In the genomic region with DNA sequence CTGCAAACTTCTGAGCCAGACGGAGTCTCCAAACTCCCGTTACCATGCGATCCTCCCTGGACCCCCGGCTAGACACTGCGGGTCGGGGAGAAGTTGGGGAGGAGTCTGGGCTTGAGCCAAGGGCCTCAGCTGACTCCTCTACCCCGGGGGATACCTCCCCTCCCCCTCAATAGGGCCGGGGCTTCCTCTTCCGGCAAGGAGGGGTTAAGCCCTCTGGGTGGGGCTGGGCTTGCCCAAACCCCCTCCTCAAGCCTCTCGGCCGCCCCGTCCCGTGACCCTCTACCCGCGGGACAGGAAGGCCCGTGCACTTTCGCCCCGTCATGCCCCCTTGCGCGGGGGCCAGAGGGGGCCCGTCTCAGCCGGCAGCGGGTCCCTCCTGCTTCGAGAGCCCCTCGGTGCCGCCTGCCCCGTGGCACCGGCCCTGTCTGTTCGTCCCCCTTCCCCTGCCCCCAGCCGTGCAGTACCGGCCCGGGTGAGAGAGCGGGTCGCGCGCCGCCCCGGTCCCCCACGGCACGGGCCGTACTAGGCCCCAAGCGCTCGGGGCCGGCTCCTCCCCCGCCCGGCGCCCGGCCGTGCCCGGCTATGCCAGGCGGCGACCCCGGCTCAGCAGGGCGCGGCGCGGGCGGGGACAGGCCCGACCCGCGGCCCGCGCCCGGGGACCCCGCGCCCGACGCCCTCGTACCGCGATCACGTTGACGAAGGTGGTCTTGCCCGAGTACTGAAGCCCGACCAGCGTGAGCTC, we compare ENCODE assay signal across 1 cellular context.
TF ChIP-seq lines count a peak whose summit lies in the region.

No MANE protein-coding gene starts in this region.

TF ChIP-seq in HEK293, 187 proteins besides CTCF, POLR2A, EP300 and RAD21 (continued from another document and continues in another):
- TF ChIP-seq, protein P1, sequence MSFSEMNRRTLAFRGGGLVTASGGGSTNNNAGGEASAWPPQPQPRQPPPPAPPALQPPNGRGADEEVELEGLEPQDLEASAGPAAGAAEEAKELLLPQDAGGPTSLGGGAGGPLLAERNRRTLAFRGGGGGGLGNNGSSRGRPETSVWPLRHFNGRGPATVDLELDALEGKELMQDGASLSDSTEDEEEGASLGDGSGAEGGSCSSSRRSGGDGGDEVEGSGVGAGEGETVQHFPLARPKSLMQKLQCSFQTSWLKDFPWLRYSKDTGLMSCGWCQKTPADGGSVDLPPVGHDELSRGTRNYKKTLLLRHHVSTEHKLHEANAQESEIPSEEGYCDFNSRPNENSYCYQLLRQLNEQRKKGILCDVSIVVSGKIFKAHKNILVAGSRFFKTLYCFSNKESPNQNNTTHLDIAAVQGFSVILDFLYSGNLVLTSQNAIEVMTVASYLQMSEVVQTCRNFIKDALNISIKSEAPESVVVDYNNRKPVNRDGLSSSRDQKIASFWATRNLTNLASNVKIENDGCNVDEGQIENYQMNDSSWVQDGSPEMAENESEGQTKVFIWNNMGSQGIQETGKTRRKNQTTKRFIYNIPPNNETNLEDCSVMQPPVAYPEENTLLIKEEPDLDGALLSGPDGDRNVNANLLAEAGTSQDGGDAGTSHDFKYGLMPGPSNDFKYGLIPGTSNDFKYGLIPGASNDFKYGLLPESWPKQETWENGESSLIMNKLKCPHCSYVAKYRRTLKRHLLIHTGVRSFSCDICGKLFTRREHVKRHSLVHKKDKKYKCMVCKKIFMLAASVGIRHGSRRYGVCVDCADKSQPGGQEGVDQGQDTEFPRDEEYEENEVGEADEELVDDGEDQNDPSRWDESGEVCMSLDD (tag by site-specific recombination; IDR thresholded peaks at IDR 0.05): peak; percentile 24; the same call in 1 of the 2 replicates
- no peak for TF ChIP-seq PRDM1 (tag by site-specific recombination; IDR thresholded peaks at IDR 0.05)
- TF ChIP-seq ZNF530 (tag by site-specific recombination; IDR thresholded peaks at IDR 0.05; ENCODE audit: low read depth): no peak
- no peak for TF ChIP-seq KLF7 (tag by site-specific recombination; IDR thresholded peaks at IDR 0.05; ENCODE audit: borderline replicate concordance)
- no peak for TF ChIP-seq YY1 (tag by site-specific recombination; IDR thresholded peaks at IDR 0.05)
- peak; percentile 65 for TF ChIP-seq SP2 (tag by site-specific recombination; IDR thresholded peaks at IDR 0.05)
- TF ChIP-seq ZNF501 (tag by site-specific recombination; IDR thresholded peaks at IDR 0.05): peak; percentile 59; the same call in 1 of the 2 replicates
- TF ChIP-seq ZNF626 (tag by site-specific recombination; IDR thresholded peaks at IDR 0.05): no peak
- no peak for TF ChIP-seq ZNF707 (tag by site-specific recombination; IDR thresholded peaks at IDR 0.05)
- TF ChIP-seq KLF10 (tag by site-specific recombination; IDR thresholded peaks at IDR 0.05): no peak
- TF ChIP-seq ZNF292 (tag by site-specific recombination; IDR thresholded peaks at IDR 0.05; ENCODE audit: borderline replicate concordance, low read depth): no peak
- peak; percentile 88 for TF ChIP-seq ZBTB20 (tag by site-specific recombination; IDR thresholded peaks at IDR 0.05)
- TF ChIP-seq ZNF433 (tag by site-specific recombination; IDR thresholded peaks at IDR 0.05; ENCODE audit: low read depth): no peak
- TF ChIP-seq MYNN (tag by site-specific recombination; IDR thresholded peaks at IDR 0.05; ENCODE audit: borderline replicate concordance): no peak
- TF ChIP-seq, protein P2, sequence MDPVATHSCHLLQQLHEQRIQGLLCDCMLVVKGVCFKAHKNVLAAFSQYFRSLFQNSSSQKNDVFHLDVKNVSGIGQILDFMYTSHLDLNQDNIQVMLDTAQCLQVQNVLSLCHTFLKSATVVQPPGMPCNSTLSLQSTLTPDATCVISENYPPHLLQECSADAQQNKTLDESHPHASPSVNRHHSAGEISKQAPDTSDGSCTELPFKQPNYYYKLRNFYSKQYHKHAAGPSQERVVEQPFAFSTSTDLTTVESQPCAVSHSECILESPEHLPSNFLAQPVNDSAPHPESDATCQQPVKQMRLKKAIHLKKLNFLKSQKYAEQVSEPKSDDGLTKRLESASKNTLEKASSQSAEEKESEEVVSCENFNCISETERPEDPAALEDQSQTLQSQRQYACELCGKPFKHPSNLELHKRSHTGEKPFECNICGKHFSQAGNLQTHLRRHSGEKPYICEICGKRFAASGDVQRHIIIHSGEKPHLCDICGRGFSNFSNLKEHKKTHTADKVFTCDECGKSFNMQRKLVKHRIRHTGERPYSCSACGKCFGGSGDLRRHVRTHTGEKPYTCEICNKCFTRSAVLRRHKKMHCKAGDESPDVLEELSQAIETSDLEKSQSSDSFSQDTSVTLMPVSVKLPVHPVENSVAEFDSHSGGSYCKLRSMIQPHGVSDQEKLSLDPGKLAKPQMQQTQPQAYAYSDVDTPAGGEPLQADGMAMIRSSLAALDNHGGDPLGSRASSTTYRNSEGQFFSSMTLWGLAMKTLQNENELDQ (tag by site-specific recombination; IDR thresholded peaks at IDR 0.05; ENCODE audit: low read depth): no peak
- TF ChIP-seq ZNF16 (tag by site-specific recombination; IDR thresholded peaks at IDR 0.05; ENCODE audit: low read depth): no peak
- TF ChIP-seq ZNF529 (tag by site-specific recombination; IDR thresholded peaks at IDR 0.05; ENCODE audit: insufficient replicate concordance): no peak
- TF ChIP-seq, protein P3, sequence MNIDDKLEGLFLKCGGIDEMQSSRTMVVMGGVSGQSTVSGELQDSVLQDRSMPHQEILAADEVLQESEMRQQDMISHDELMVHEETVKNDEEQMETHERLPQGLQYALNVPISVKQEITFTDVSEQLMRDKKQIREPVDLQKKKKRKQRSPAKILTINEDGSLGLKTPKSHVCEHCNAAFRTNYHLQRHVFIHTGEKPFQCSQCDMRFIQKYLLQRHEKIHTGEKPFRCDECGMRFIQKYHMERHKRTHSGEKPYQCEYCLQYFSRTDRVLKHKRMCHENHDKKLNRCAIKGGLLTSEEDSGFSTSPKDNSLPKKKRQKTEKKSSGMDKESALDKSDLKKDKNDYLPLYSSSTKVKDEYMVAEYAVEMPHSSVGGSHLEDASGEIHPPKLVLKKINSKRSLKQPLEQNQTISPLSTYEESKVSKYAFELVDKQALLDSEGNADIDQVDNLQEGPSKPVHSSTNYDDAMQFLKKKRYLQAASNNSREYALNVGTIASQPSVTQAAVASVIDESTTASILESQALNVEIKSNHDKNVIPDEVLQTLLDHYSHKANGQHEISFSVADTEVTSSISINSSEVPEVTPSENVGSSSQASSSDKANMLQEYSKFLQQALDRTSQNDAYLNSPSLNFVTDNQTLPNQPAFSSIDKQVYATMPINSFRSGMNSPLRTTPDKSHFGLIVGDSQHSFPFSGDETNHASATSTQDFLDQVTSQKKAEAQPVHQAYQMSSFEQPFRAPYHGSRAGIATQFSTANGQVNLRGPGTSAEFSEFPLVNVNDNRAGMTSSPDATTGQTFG (tag by site-specific recombination; IDR thresholded peaks at IDR 0.05; ENCODE audit: borderline replicate concordance): no peak
- TF ChIP-seq, protein P4, sequence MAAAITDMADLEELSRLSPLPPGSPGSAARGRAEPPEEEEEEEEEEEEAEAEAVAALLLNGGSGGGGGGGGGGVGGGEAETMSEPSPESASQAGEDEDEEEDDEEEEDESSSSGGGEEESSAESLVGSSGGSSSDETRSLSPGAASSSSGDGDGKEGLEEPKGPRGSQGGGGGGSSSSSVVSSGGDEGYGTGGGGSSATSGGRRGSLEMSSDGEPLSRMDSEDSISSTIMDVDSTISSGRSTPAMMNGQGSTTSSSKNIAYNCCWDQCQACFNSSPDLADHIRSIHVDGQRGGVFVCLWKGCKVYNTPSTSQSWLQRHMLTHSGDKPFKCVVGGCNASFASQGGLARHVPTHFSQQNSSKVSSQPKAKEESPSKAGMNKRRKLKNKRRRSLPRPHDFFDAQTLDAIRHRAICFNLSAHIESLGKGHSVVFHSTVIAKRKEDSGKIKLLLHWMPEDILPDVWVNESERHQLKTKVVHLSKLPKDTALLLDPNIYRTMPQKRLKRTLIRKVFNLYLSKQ (tag by site-specific recombination; IDR thresholded peaks at IDR 0.05; ENCODE audit: borderline replicate concordance): no peak
- peak; percentile 47; the same call in 1 of the 2 replicates for TF ChIP-seq ZBTB48 (tag by site-specific recombination; IDR thresholded peaks at IDR 0.05)
- no peak for TF ChIP-seq SETDB1 (IDR thresholded peaks at IDR 0.05; ENCODE audit: insufficient read length, low read length)
- TF ChIP-seq ZNF621 (tag by site-specific recombination; IDR thresholded peaks at IDR 0.05): no peak
- no peak for TF ChIP-seq ZNF10 (tag by site-specific recombination; IDR thresholded peaks at IDR 0.05)
- TF ChIP-seq, protein P5, sequence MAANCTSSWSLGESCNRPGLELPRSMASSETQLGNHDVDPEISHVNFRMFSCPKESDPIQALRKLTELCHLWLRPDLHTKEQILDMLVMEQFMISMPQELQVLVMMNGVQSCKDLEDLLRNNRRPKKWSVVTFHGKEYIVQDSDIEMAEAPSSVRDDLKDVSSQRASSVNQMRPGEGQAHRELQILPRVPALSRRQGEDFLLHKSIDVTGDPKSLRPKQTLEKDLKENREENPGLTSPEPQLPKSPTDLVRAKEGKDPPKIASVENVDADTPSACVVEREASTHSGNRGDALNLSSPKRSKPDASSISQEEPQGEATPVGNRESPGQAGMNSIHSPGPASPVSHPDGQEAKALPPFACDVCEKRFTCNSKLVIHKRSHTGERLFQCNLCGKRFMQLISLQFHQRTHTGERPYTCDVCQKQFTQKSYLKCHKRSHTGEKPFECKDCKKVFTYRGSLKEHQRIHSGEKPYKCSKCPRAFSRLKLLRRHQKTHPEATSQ (tag by site-specific recombination; IDR thresholded peaks at IDR 0.05): no peak
- no peak for TF ChIP-seq ZNF354C (tag by site-specific recombination; IDR thresholded peaks at IDR 0.05; ENCODE audit: borderline replicate concordance, low read depth)
- 0 out of 2 replicates have a peak, but pooled peaks have one; percentile 26 for TF ChIP-seq BCL11B (tag by site-specific recombination; IDR thresholded peaks at IDR 0.05; ENCODE audit: low read depth)
- TF ChIP-seq ZNF114 (tag by site-specific recombination; IDR thresholded peaks at IDR 0.05): no peak
- TF ChIP-seq, protein P6, sequence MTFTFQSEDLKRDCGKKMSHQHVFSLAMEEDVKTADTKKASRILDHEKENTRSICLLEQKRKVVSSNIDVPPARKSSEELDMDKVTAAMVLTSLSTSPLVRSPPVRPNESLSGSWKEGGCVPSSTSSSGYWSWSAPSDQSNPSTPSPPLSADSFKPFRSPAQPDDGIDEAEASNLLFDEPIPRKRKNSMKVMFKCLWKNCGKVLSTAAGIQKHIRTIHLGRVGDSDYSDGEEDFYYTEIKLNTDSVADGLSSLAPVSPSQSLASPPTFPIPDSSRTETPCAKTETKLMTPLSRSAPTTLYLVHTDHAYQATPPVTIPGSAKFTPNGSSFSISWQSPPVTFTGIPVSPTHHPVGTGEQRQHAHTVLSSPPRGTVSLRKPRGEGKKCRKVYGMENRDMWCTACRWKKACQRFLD (tag by site-specific recombination; IDR thresholded peaks at IDR 0.05): no peak
- TF ChIP-seq, protein P7, sequence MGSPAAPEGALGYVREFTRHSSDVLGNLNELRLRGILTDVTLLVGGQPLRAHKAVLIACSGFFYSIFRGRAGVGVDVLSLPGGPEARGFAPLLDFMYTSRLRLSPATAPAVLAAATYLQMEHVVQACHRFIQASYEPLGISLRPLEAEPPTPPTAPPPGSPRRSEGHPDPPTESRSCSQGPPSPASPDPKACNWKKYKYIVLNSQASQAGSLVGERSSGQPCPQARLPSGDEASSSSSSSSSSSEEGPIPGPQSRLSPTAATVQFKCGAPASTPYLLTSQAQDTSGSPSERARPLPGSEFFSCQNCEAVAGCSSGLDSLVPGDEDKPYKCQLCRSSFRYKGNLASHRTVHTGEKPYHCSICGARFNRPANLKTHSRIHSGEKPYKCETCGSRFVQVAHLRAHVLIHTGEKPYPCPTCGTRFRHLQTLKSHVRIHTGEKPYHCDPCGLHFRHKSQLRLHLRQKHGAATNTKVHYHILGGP (tag by site-specific recombination; IDR thresholded peaks at IDR 0.05): no peak
- TF ChIP-seq SALL2 (tag by site-specific recombination; IDR thresholded peaks at IDR 0.05; ENCODE audit: borderline replicate concordance): no peak
- TF ChIP-seq ZNF660 (tag by site-specific recombination; IDR thresholded peaks at IDR 0.05): no peak
- no peak for TF ChIP-seq ZNF223 (tag by site-specific recombination; IDR thresholded peaks at IDR 0.05)
- TF ChIP-seq, protein P8, sequence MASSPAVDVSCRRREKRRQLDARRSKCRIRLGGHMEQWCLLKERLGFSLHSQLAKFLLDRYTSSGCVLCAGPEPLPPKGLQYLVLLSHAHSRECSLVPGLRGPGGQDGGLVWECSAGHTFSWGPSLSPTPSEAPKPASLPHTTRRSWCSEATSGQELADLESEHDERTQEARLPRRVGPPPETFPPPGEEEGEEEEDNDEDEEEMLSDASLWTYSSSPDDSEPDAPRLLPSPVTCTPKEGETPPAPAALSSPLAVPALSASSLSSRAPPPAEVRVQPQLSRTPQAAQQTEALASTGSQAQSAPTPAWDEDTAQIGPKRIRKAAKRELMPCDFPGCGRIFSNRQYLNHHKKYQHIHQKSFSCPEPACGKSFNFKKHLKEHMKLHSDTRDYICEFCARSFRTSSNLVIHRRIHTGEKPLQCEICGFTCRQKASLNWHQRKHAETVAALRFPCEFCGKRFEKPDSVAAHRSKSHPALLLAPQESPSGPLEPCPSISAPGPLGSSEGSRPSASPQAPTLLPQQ (tag by site-specific recombination; IDR thresholded peaks at IDR 0.05): peak; percentile 31; the same call in 1 of the 2 replicates
- TF ChIP-seq ZSCAN23 (tag by site-specific recombination; IDR thresholded peaks at IDR 0.05): no peak
- TF ChIP-seq OSR2 (tag by site-specific recombination; IDR thresholded peaks at IDR 0.05): no peak
- TF ChIP-seq ZNF473 (tag by site-specific recombination; IDR thresholded peaks at IDR 0.05): no peak
- no peak for TF ChIP-seq ZNF792 (tag by site-specific recombination; IDR thresholded peaks at IDR 0.05)
- TF ChIP-seq ZNF2 (tag by site-specific recombination; IDR thresholded peaks at IDR 0.05): no peak
- TF ChIP-seq GLI2 (tag by site-specific recombination; IDR thresholded peaks at IDR 0.05; ENCODE audit: borderline replicate concordance, low read depth): no peak
- TF ChIP-seq, protein P9, sequence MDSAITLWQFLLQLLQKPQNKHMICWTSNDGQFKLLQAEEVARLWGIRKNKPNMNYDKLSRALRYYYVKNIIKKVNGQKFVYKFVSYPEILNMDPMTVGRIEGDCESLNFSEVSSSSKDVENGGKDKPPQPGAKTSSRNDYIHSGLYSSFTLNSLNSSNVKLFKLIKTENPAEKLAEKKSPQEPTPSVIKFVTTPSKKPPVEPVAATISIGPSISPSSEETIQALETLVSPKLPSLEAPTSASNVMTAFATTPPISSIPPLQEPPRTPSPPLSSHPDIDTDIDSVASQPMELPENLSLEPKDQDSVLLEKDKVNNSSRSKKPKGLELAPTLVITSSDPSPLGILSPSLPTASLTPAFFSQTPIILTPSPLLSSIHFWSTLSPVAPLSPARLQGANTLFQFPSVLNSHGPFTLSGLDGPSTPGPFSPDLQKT (IDR thresholded peaks at IDR 0.05; ENCODE audit: borderline replicate concordance, low read depth, low read length): no peak
- TF ChIP-seq GLIS2 (tag by site-specific recombination; IDR thresholded peaks at IDR 0.05): peak; percentile 93
- no peak for TF ChIP-seq ZNF133 (tag by site-specific recombination; IDR thresholded peaks at IDR 0.05)
- TF ChIP-seq ZNF202 (tag by site-specific recombination; IDR thresholded peaks at IDR 0.05; ENCODE audit: borderline replicate concordance): 0 out of 2 replicates have a peak, but pooled peaks have one; percentile 43
- no peak for TF ChIP-seq ZNF768 (tag by site-specific recombination; IDR thresholded peaks at IDR 0.05)
- no peak for TF ChIP-seq ZNF658 (tag by site-specific recombination; IDR thresholded peaks at IDR 0.05)
- TF ChIP-seq ZNF416 (tag by site-specific recombination; IDR thresholded peaks at IDR 0.05): no peak
- TF ChIP-seq ZXDB (tag by site-specific recombination; IDR thresholded peaks at IDR 0.05): peak; percentile 100
